ENCODE assay signal across 2 cellular contexts in the genomic region with DNA sequence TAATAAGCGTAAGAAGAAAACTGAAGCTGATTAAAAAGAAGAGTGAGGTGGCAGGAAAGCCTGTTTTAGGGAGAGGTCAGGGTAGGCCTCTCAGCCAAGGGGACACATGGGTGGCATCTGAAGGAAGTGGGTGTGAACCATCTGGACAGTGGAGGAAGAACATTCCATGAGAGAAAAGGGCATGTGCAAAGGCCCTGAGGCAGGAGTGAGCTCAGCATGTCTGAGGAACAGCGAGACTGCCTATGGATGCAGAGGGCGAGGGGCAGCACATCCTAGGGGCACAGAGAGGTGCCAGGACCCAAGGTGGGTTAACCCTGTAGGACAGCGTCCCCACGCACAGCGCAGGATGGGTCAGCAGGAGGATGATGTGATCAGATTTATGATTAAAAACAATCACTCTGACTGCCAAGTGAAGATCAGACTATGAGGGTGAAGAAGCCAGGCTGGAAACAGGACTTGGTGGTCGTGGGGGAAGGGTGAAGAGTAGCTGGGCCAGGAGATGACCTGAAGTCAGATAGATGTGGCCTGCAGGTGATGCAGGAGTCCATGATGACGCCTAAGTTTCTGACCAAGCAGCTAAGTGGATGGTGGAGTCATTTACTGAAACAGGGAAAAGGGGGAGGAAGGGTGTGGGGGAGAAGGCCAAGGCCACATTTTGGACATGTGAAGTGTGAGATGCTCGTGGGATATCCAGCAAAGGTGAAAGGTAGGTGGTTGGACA.
TF ChIP-seq lines count a peak whose summit lies in the region.

No MANE protein-coding gene starts in this region.

TF ChIP-seq in K562, 482 proteins besides CTCF, POLR2A, EP300 and RAD21:
- TF ChIP-seq, protein P1, sequence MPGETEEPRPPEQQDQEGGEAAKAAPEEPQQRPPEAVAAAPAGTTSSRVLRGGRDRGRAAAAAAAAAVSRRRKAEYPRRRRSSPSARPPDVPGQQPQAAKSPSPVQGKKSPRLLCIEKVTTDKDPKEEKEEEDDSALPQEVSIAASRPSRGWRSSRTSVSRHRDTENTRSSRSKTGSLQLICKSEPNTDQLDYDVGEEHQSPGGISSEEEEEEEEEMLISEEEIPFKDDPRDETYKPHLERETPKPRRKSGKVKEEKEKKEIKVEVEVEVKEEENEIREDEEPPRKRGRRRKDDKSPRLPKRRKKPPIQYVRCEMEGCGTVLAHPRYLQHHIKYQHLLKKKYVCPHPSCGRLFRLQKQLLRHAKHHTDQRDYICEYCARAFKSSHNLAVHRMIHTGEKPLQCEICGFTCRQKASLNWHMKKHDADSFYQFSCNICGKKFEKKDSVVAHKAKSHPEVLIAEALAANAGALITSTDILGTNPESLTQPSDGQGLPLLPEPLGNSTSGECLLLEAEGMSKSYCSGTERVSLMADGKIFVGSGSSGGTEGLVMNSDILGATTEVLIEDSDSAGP (CRISPR knock-in tag; IDR thresholded peaks at IDR 0.05): 0 out of 2 replicates have a peak, but pooled peaks have one; percentile 42
- TF ChIP-seq ZEB2 (IDR thresholded peaks at IDR 0.05): 0 out of 2 replicates have a peak, but pooled peaks have one; percentile 27
- TF ChIP-seq, protein P2, sequence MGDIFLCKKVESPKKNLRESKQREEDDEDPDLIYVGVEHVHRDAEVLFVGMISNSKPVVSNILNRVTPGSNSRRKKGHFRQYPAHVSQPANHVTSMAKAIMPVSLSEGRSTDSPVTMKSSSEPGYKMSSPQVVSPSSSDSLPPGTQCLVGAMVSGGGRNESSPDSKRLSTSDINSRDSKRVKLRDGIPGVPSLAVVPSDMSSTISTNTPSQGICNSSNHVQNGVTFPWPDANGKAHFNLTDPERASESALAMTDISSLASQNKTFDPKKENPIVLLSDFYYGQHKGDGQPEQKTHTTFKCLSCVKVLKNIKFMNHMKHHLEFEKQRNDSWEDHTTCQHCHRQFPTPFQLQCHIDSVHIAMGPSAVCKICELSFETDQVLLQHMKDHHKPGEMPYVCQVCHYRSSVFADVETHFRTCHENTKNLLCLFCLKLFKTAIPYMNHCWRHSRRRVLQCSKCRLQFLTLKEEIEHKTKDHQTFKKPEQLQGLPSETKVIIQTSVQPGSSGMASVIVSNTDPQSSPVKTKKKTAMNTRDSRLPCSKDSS (IDR thresholded peaks at IDR 0.05; ENCODE audit: low read depth, partially characterized antibody): no peak
- TF ChIP-seq MCM5 (IDR thresholded peaks at IDR 0.05; ENCODE audit: low read depth): no peak

TF ChIP-seq in HEK293T, 16 proteins besides CTCF, POLR2A, EP300 and RAD21:
- no peak for TF ChIP-seq CTBP1 (IDR thresholded peaks at IDR 0.05; ENCODE audit: borderline replicate concordance)
- no peak for TF ChIP-seq SUZ12 (IDR thresholded peaks at IDR 0.05)
- TF ChIP-seq NFRKB (IDR thresholded peaks at IDR 0.05): no peak
- no peak for TF ChIP-seq FOXK2 (IDR thresholded peaks at IDR 0.05)
